ENCODE assay signal across 22 cellular contexts in the genomic region with DNA sequence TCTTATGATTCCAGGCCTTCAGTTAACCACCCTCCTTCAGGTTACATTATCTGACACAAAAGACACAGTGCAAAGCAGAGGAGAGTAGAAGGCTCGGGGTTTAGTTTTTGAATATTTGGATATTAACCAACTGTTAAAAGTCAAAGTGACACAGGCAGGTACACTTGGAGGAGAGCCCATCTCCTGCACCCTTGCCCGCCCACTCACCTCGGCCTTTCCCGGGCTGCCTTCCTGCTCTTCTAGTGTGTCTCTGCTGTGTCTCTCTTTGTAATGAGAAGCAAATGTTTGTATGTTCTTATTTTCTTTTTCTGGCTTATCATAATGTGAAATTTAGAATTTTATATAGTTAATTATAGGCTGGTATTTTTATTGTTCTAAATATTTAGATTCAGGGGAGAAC.
"Had no signal": no experiment of that assay in that cellular context is flagged by ENCODE, and none has a peak within 500 bp of the region (broad histone marks: within the 10 kb centered on the region; RNA-seq: fewer than 3 reads in every experiment).

No MANE protein-coding gene starts in this region.

- H3K4me1 Mint-ChIP-seq: brain had no signal

- DNase-seq: activated CD8-positive, alpha-beta memory T cell treated with anti-CD3 and anti-CD28 coated beads for 24 hours; activated CD8-positive, alpha-beta memory T cell treated with anti-CD3 and anti-CD28 coated beads, Interleukin-2, amount 50 U/mL, for 4 hours; activated naive CD4-positive, alpha-beta T cell treated with Interleukin-2 at 50 U/mL for 16 hours; activated T-cell treated with anti-CD3 and anti-CD28 coated beads, Interleukin-2, amount 50 U/mL, for 24 hours; anterior cingulate cortex; caudate nucleus; dermis blood vessel endothelial cell; effector memory CD4-positive, alpha-beta T cell; esophagus squamous epithelium; gastrocnemius medialis; mesenchymal stem cell; naive B cell; spleen; stimulated activated CD4-positive, alpha-beta T cell treated with anti-CD3 and anti-CD28 coated beads, Interleukin-4, amount 100 ng/mL, for 1 hour; stimulated activated naive CD4-positive, alpha-beta T cell treated with Interleukin-2 at 50 U/mL for 16 hours; T-helper 9 cell had no signal

- H3K4me3 ChIP-seq: esophagus squamous epithelium, gastrocnemius medialis, prostate gland, spleen, thoracic aorta had no signal

- H3K27ac ChIP-seq: esophagus squamous epithelium, gastrocnemius medialis, prostate gland, spleen, thoracic aorta had no signal

- H3K36me3 ChIP-seq: prostate gland had no signal

- H3K27me3 ChIP-seq: esophagus squamous epithelium, gastrocnemius medialis, spleen had no signal

- H3K27me3 Mint-ChIP-seq: activated T-cell treated with anti-CD3 and anti-CD28 coated beads, Interleukin-2, amount 50 U/mL, for 24 hours; brain; naive B cell had no signal

- H3K9me3 Mint-ChIP-seq: activated T-cell treated with anti-CD3 and anti-CD28 coated beads, Interleukin-2, amount 50 U/mL, for 24 hours; brain; naive B cell; neural crest cell; WTC11 had no signal

- FAIRE-seq: islet of Langerhans had no signal

- H3K4me3 Mint-ChIP-seq: activated T-cell treated with anti-CD3 and anti-CD28 coated beads, Interleukin-2, amount 50 U/mL, for 24 hours; brain; naive B cell; neural crest cell; WTC11 had no signal

- H3K9me3 ChIP-seq: esophagus squamous epithelium, gastrocnemius medialis, prostate gland, spleen, thoracic aorta had no signal

- H3K4me1 ChIP-seq: esophagus squamous epithelium, gastrocnemius medialis, prostate gland, spleen had no signal

- H3K27ac Mint-ChIP-seq: activated T-cell treated with anti-CD3 and anti-CD28 coated beads, Interleukin-2, amount 50 U/mL, for 24 hours had no signal

- ATAC-seq: gastrocnemius medialis, WTC11 had no signal
